7 cellular contexts compared by ENCODE assay signal in the genomic region with DNA sequence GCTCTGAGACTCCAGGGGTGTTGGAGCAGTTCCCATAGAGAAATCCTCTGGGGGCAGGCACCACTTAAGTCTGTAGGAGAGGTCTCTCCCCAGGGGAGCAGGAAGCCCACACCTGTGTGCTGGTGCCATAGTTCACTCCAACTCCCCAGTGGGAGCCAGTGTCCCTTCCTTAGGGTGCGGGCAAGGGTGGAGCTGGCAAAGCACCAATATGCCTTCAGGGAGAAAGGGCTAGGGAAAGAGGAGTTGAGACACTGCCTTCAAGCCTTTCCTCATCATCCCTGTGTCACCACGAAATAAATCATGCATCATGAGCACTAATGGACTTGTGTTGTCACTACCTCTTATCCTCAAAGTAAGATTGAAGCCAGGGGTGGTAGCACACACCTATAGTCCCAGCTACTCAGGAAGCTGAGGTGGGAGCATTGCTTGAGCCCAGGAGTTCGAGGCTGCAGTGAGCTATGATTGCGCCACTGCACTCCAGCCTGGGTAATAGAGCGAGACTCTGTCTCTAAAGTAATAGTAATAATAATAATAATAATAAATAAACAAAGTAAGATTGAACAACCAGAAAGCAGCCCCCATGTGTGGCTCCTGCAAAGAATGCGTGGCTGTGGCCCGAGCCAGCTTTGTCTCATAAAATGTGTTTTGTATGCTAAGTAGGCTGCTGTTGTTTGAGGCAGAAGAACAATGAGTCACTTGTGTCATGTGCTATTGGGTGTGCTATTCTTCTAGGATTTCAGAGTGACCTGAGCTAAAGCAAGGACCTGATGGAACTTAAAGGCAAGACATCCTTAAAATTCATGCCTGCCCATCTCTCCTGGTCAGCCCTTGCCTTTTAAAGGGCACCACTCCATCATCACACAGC. TPM values are rescaled to one million over a fixed set of nuclear protein-coding genes. Genes with fewer than 3 reads are reported as not detected.
DNase-seq lines count a peak whose midpoint lies in the region; ATAC-seq and TF ChIP-seq lines count a peak whose summit lies in the region.
"Had no signal": no experiment of that assay in that cellular context is flagged by ENCODE, and none has a peak within 500 bp of the region (broad histone marks: within the 10 kb centered on the region; RNA-seq: fewer than 3 reads in every experiment).

No MANE protein-coding gene starts in this region.

- H2AFZ ChIP-seq in KMS-11 (ENCODE audit: low read depth), result no peak overlapping the region

- H3K4me2 ChIP-seq in KMS-11, result 0 out of 2 replicates have a peak overlapping the region, but pooled peaks have one; percentile 56

- H3K4me3 ChIP-seq in KMS-11 (IDR thresholded peaks at IDR 0.05; ENCODE audit: insufficient read depth, low read depth, low read length) (no peak overlapping the region), SJCRH30 (no peak overlapping the region)

- ATAC-seq in omental fat pad (ENCODE audit: low FRiP score), result no peak

- H3K27ac ChIP-seq in KMS-11 (no peak overlapping the region), epithelial cell of prostate (peak overlapping the region; percentile 58), SJCRH30 (no peak overlapping the region)

- no peaks in the 10 kb centered on the region for H3K79me2 ChIP-seq in KMS-11 (ENCODE audit: insufficient read depth, low read depth)

- H3K9me3 ChIP-seq in SJCRH30 (replicated peaks), result no peaks in the 10 kb centered on the region

- no peaks in the 10 kb centered on the region for H3K27me3 ChIP-seq in KMS-11 (ENCODE audit: insufficient read depth, low read depth)
- H3K27me3 ChIP-seq in SJCRH30, result peaks cover 5% of the 10 kb centered on the region; the same call in 1 of the 2 replicates

- DNase-seq in epithelial cell of prostate (ENCODE audit: low read depth, low spot score) (peak; percentile 39), renal cortical epithelial cell (ENCODE audit: low read depth) (peak; percentile 96), omental fat pad (ENCODE audit: low spot score) (no peak), SJCRH30 (no peak), NCI-H446 (lab: John Stamatoyannopoulos, UW) (no peak)

- H4K20me1 ChIP-seq in KMS-11 (ENCODE audit: insufficient read depth), result no peaks in the 10 kb centered on the region

- H3K36me3 ChIP-seq in KMS-11 (ENCODE audit: insufficient read depth) (no peaks in the 10 kb centered on the region), SJCRH30 (no peaks in the 10 kb centered on the region)

- TF ChIP-seq CTCF in KMS-11 (conservative IDR thresholded peaks at IDR 0.05; ENCODE audit: low read depth, low read length) (no peak), omental fat pad (IDR thresholded peaks at IDR 0.05) (no peak)

- H3K4me1 ChIP-seq in KMS-11 (ENCODE audit: low read depth, poor library complexity, severe bottlenecking), result peaks cover 23% of the 10 kb centered on the region
- peaks cover 7% of the 10 kb centered on the region; the same call in 1 of the 2 replicates for H3K4me1 ChIP-seq in SJCRH30

- H3K9ac ChIP-seq in KMS-11, result no peak overlapping the region

RNA-seq across cellular contexts. Expression of a gene that starts 6.7 kb away (rescaled TPM):
- total RNA-seq in renal cortical epithelial cell (0.94 and 10.9 TPM in 2 replicates), omental fat pad (100 to 1,000 TPM in 1 of 4 donors, 10 to 100 TPM in 3; 15.2 to 156 (median 44.6) TPM)
- total RNA-seq in SJCRH30 (2014; rRNA removed; shearing (Covaris generic)), result 0.61 and 1.5 TPM in 2 replicates

RNA-seq across cellular contexts. Expression of a gene that starts 8.7 kb away (rescaled TPM):
- total RNA-seq in renal cortical epithelial cell (0.15 and 3.0 TPM in 2 replicates), omental fat pad (not detected)
- not detected in 2 replicates for total RNA-seq in SJCRH30 (2014; rRNA removed; shearing (Covaris generic))
- total RNA-seq: frontal cortex had no signal

RNA-seq across cellular contexts. Expression of a gene that starts 24.3 kb away (rescaled TPM):
- total RNA-seq in renal cortical epithelial cell, result 3.9 and 12.0 TPM in 2 replicates
- total RNA-seq in omental fat pad, result 1 to 10 TPM in 1 of 4 donors, under 1 TPM in 1, not detected in 2; 0.24 to 1.0 TPM
- not detected in 2 replicates for total RNA-seq in SJCRH30 (2014; rRNA removed; shearing (Covaris generic))

RNA-seq across cellular contexts. Expression of a gene that starts 43.5 kb away (rescaled TPM):
- total RNA-seq in renal cortical epithelial cell (not detected in 2 replicates), omental fat pad (under 1 TPM in 2 of 4 donors, not detected in 2; 0.36 to 0.44 TPM)
- not detected in 2 replicates for total RNA-seq in SJCRH30 (2014; rRNA removed; shearing (Covaris generic))
- total RNA-seq: frontal cortex had no signal

Comparison
In these comparisons a context has a peak if more than half of its experiments do, and no peak if none do; other contexts are left out.
1. DNase-seq: peak in epithelial cell of prostate (single experiment) and renal cortical epithelial cell (single experiment); none in omental fat pad (single experiment), SJCRH30 (0 of 2) and NCI-H446 (0 of 2).